In genomic region chr16:55941552-55941951, GRCh38 we compare ENCODE assay signal across 35 cellular contexts.
"Had no signal": no experiment of that assay in that cellular context is flagged by ENCODE, and none has a peak within 500 bp of the region (broad histone marks: within the 10 kb centered on the region; RNA-seq: fewer than 3 reads in every experiment).

No MANE protein-coding gene starts in this region.

- H3K36me3 ChIP-seq: MG63 had no signal

- H3K4me3 ChIP-seq: MG63 had no signal

- H3K9me3 ChIP-seq: MG63 had no signal

- DNase-seq: MG63, MM.1S, MV-4-11, NCI-H1048, NCI-H1092, NCI-H1092 treated with DMSO at 0.1 percent for 48 hours, NCI-H1105, NCI-H1105 treated with DMSO at 0.1 percent for 48 hours, NCI-H1417, NCI-H1417 treated with DMSO at 0.1 percent for 48 hours, NCI-H1436, NCI-H1436 treated with DMSO at 0.1 percent for 48 hours, NCI-H146, NCI-H1694, NCI-H1694 treated with DMSO at 0.1 percent for 48 hours, NCI-H187, NCI-H187 treated with DMSO at 0.1 percent for 48 hours, NCI-H1930, NCI-H2029, NCI-H2029 treated with DMSO at 0.1 percent for 48 hours, NCI-H2081 treated with DMSO at 0.1 percent for 48 hours, NCI-H2107, NCI-H2171, NCI-H2171 treated with DMSO at 0.1 percent for 48 hours, NCI-H2227 treated with DMSO at 0.1 percent for 48 hours, NCI-H226, NCI-H345, NCI-H446, NCI-H446 treated with DMSO at 0.1 percent for 48 hours, NCI-H510A, NCI-H510A treated with DMSO at 0.1 percent for 48 hours, NCI-H524, NCI-H524 treated with DMSO at 0.1 percent for 48 hours, NCI-H526, NCI-H526 treated with DMSO at 0.1 percent for 48 hours had no signal
